26 cellular contexts compared by ENCODE assay signal in the genomic region with DNA sequence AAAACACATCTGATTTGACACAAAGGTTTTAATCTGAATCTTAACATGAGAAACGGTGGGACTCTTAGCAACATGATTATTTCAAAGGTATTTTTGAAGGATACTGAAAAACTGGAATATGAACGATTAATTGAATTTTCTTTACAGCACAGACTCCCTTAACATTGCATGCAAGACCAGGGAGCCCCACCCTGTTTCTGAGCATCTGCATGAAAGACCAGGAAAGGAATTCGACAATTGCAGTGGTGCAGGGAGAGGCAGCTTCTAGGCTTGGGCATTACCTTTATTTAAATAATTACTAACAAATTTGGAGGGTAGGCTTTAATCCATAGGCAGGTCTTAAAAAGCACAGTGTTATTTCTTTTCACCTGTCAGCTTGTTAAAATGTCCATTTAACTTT.
DNase-seq lines count a peak whose midpoint lies in the region; ATAC-seq, FAIRE-seq and TF ChIP-seq lines count a peak whose summit lies in the region.
"Had no signal": no experiment of that assay in that cellular context is flagged by ENCODE, and none has a peak within 500 bp of the region (broad histone marks: within the 10 kb centered on the region; RNA-seq: fewer than 3 reads in every experiment).

No MANE protein-coding gene starts in this region.

- H3K4me3 Mint-ChIP-seq in nephron, result peak overlapping the region in 2 of 3 experiments; percentile 73 to 92
- H3K4me3 Mint-ChIP-seq: activated CD8-positive, alpha-beta T cell treated with anti-CD3 and anti-CD28 coated beads for 36 hours; activated T-cell treated with anti-CD3 and anti-CD28 coated beads, Interleukin-2, amount 50 U/mL, for 24 hours; natural killer cell treated with Interleukin-12 subunit alpha and Interleukin-12 subunit beta and Interleukin-15 and Interleukin-18, amount 100 ng/mL, for 72 hours had no signal

- H3K4me1 ChIP-seq in BE2C (no peaks in the 10 kb centered on the region), Karpas-422 (ENCODE audit: low read length) (peaks cover 77% of the 10 kb centered on the region)

- H3K36me3 Mint-ChIP-seq in nephron (ENCODE audit: low read depth), result no peaks in the 10 kb centered on the region
- H3K36me3 Mint-ChIP-seq: mesothelial cell of epicardium; natural killer cell treated with Interleukin-12 subunit alpha and Interleukin-12 subunit beta and Interleukin-15 and Interleukin-18, amount 100 ng/mL, for 72 hours had no signal

- no peaks in the 10 kb centered on the region for H3K9me3 ChIP-seq in BE2C
- H3K9me3 ChIP-seq in Karpas-422 (ENCODE audit: low read length), result no peaks in the 10 kb centered on the region
- H3K9me3 ChIP-seq: prostate gland, transverse colon had no signal

- intact Hi-C loops in posterior cingulate gyrus (cut with DNase I), result loop anchor here (10.0 kb wide), 1 partner anchor 194 kb away; no protein-coding TSS in a partner anchor

- ATAC-seq in GM18520 (IDR thresholded peaks at IDR 0.05; ENCODE audit: unreplicated experiment) (no peak), omental fat pad (ENCODE audit: low FRiP score) (no peak)
- ATAC-seq: activated CD4-positive, CD25-positive, alpha-beta regulatory T cell treated with anti-CD3 and anti-CD28 coated beads, Interleukin-2, amount 50 U/mL, for 24 hours; activated CD8-positive, alpha-beta T cell treated with anti-CD3 and anti-CD28 coated beads for 36 hours; left cardiac atrium; natural killer cell treated with Interleukin-12 subunit alpha and Interleukin-12 subunit beta and Interleukin-15 and Interleukin-18, amount 100 ng/mL, for 72 hours; stimulated activated naive CD8-positive, alpha-beta T cell treated with anti-CD3 and anti-CD28 coated beads, Interleukin-15, Interleukin-2, amounts not matched to agents 100 U/mL and 50 U/mL, for 24 hours had no signal

- FAIRE-seq in bronchial epithelial cell (lab: Jason Lieb, UNC) (no peak), HTR-8/SVneo (lab: Jason Lieb, UNC) (no peak)

- peaks cover 3% of the 10 kb centered on the region; the same call in 1 of the 2 replicates for H3K27me3 ChIP-seq in BE2C
- peaks cover 3% of the 10 kb centered on the region; the same call in 1 of the 2 replicates for H3K27me3 ChIP-seq in Karpas-422 (ENCODE audit: low read length)
- peaks cover 15% of the 10 kb centered on the region for H3K27me3 ChIP-seq in bronchial epithelial cell (ENCODE audit: control insufficient read depth, insufficient read depth, low read length)

- peaks cover 4% of the 10 kb centered on the region for H3K9me3 Mint-ChIP-seq in nephron
- H3K9me3 Mint-ChIP-seq: activated CD8-positive, alpha-beta T cell treated with anti-CD3 and anti-CD28 coated beads for 36 hours; activated T-cell treated with anti-CD3 and anti-CD28 coated beads, Interleukin-2, amount 50 U/mL, for 24 hours; mesothelial cell of epicardium; natural killer cell treated with Interleukin-12 subunit alpha and Interleukin-12 subunit beta and Interleukin-15 and Interleukin-18, amount 100 ng/mL, for 72 hours had no signal

- H3K9ac ChIP-seq in Karpas-422 (ENCODE audit: low read length), result no peak overlapping the region

- no peaks in the 10 kb centered on the region for H4K20me1 ChIP-seq in Karpas-422 (ENCODE audit: insufficient read depth, low read depth, low read length)

- H3K27ac Mint-ChIP-seq in nephron, result no peak overlapping the region
- H3K27ac Mint-ChIP-seq: activated CD8-positive, alpha-beta T cell treated with anti-CD3 and anti-CD28 coated beads for 36 hours; activated T-cell treated with anti-CD3 and anti-CD28 coated beads, Interleukin-2, amount 50 U/mL, for 24 hours; mesothelial cell of epicardium; natural killer cell treated with Interleukin-12 subunit alpha and Interleukin-12 subunit beta and Interleukin-15 and Interleukin-18, amount 100 ng/mL, for 72 hours had no signal

- peaks cover 24% of the 10 kb centered on the region for H3K4me1 Mint-ChIP-seq in nephron

- H3K27me3 Mint-ChIP-seq in nephron (ENCODE audit: low read depth), result peaks cover 93% of the 10 kb centered on the region

- no peak for TF ChIP-seq CTCF in BE2C (IDR thresholded peaks at IDR 0.05; ENCODE audit: low read depth, low read length)
- TF ChIP-seq CTCF in bronchial epithelial cell (IDR thresholded peaks at IDR 0.05; ENCODE audit: insufficient read depth, low read length, severe bottlenecking), result no peak
- TF ChIP-seq CTCF in nephron (IDR thresholded peaks at IDR 0.05; ENCODE audit: unreplicated experiment in 3 of 3), result no peak
- no peak for TF ChIP-seq CTCF in omental fat pad (IDR thresholded peaks at IDR 0.05)

- no peak for DNase-seq in BE2C
- DNase-seq in Karpas-422, result no peak
- peak; percentile 4 for DNase-seq in bronchial epithelial cell (ENCODE audit: low read depth)
- no peak for DNase-seq in HTR-8/SVneo (ENCODE audit: insufficient read length, low spot score)
- no peak for DNase-seq in posterior cingulate gyrus
- DNase-seq in omental fat pad (ENCODE audit: low spot score), result no peak
- DNase-seq: activated CD8-positive, alpha-beta T cell treated with anti-CD3 and anti-CD28 coated beads for 36 hours; activated naive CD4-positive, alpha-beta T cell treated with Interleukin-2 at 50 U/mL for 16 hours; activated T-cell treated with anti-CD3 and anti-CD28 coated beads, Interleukin-2, amount 50 U/mL, for 24 hours; erythroblast; H7; Kasumi-1; left cardiac atrium; NCI-H1092; NCI-H2029 treated with DMSO at 0.1 percent for 48 hours; NCI-H446 treated with DMSO at 0.1 percent for 48 hours; stimulated activated CD4-positive, alpha-beta T cell treated with anti-CD3 and anti-CD28 coated beads, Interleukin-2, amount 100 ng/mL, for 48 hours; stimulated activated naive CD8-positive, alpha-beta T cell treated with anti-CD3 and anti-CD28 coated beads, Interleukin-15, Interleukin-2, amounts not matched to agents 100 U/mL and 50 U/mL, for 24 hours; transverse colon had no signal

- peak overlapping the region; percentile 83 for H3K4me2 ChIP-seq in Karpas-422 (ENCODE audit: low read depth, low read length, poor library complexity, severe bottlenecking)

- H3K9me2 ChIP-seq in Karpas-422 (replicated peaks; ENCODE audit: insufficient read depth, low read length), result no peaks in the 10 kb centered on the region

- H3K27ac ChIP-seq in Karpas-422 (ENCODE audit: low read length), result no peak overlapping the region
- H3K27ac ChIP-seq: prostate gland, SK-N-MC, transverse colon had no signal

- no peak overlapping the region for H2AFZ ChIP-seq in Karpas-422 (ENCODE audit: low read length)

- H3K36me3 ChIP-seq in BE2C (no peaks in the 10 kb centered on the region), Karpas-422 (ENCODE audit: insufficient read depth, low read length) (no peaks in the 10 kb centered on the region), bronchial epithelial cell (ENCODE audit: control insufficient read depth, insufficient read depth, low read length) (no peaks in the 10 kb centered on the region)
- H3K36me3 ChIP-seq: prostate gland, transverse colon had no signal

- H3K79me2 ChIP-seq in Karpas-422 (ENCODE audit: low read length), result no peaks in the 10 kb centered on the region

- peak overlapping the region; percentile 23 for H3K4me3 ChIP-seq in BE2C (ENCODE audit: low read depth, low read length)
- H3K4me3 ChIP-seq in Karpas-422 (ENCODE audit: low read length), result no peak overlapping the region
- no peak overlapping the region for H3K4me3 ChIP-seq in bronchial epithelial cell (ENCODE audit: low read depth, low read length)
- H3K4me3 ChIP-seq: prostate gland, SK-N-MC, transverse colon had no signal
